ENCODE assay signal across 18 cellular contexts in the genomic region with DNA sequence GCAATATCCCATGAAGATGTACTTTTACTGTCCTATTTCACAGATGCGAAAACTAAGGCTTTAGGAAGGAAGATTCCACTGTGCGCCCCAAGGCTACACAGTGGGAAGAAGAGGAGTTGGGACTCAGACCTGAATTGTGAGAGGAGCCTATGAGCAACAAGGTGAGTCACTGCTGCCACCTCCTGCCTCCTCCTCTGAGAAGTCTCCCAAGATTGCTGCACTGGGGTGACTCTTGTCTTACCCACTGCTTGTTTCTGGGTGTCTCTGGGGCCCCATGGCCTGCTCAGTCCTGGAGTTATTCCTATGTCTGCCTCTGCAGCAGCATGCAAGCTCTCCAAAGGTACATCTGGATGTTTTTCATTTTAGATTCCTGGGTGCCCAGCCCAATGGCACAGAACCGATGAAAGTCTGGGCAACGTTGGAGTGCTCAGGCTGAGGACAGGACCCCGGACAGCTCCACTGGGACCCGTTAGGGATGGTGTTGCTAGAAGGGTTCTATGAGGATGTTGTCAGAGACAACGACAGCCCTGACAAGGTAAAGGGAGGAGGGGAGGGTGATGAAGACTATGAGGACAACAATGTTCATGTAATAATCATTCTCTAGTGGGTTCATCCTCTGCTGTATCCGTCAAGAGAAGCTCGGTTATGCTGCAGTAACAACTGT. TPM values are rescaled to one million over a fixed set of nuclear protein-coding genes. Genes with fewer than 3 reads are reported as not detected.
A peak's percentile ranks its signal among the peaks of the same experiment; 100 is the strongest.
DNase-seq lines count a peak whose midpoint lies in the region; ATAC-seq, FAIRE-seq and TF ChIP-seq lines count a peak whose summit lies in the region.
"Had no signal": no experiment of that assay in that cellular context is flagged by ENCODE, and none has a peak within 500 bp of the region (broad histone marks: within the 10 kb centered on the region; RNA-seq: fewer than 3 reads in every experiment).

No MANE protein-coding gene starts in this region.

- no TSS peak for BruUV-seq in endothelial cell of umbilical vein (replicated peaks; lab: Mats Ljungman, UMichigan)

- no peak for TF ChIP-seq CTCF in endothelial cell of umbilical vein (IDR thresholded peaks at IDR 0.05; ENCODE audit: extremely low read depth in 1 of 2, insufficient read depth in 1 of 2, low read depth in 1 of 2, low read length in 2 of 2)
- TF ChIP-seq CTCF in neural progenitor cell (IDR thresholded peaks at IDR 0.05), result no peak
- TF ChIP-seq CTCF in CD14-positive monocyte (IDR thresholded peaks at IDR 0.05), result no peak
- no peak for TF ChIP-seq CTCF in stomach (IDR thresholded peaks at IDR 0.05)

- H3K27me3 ChIP-seq in endothelial cell of umbilical vein (ENCODE audit: control insufficient read depth in 2 of 2, insufficient read depth in 2 of 2, low read length in 2 of 2) (no peaks in the 10 kb centered on the region), neural progenitor cell (peaks cover 4% of the 10 kb centered on the region), stomach (peaks cover 0 to 86% (median 22%) of the 10 kb centered on the region in 3 donors)

- no peak for FAIRE-seq in endothelial cell of umbilical vein (lab: Jason Lieb, UNC)

- H3K79me2 ChIP-seq in endothelial cell of umbilical vein (ENCODE audit: control insufficient read depth, insufficient read depth, low read length) (no peaks in the 10 kb centered on the region), neural progenitor cell (ENCODE audit: low read depth) (no peaks in the 10 kb centered on the region)

- TF ChIP-seq EP300 in stomach (IDR thresholded peaks at IDR 0.05), result no peak

- no peak overlapping the region for H3K4me3 ChIP-seq in endothelial cell of umbilical vein (replicated peaks in 1 of 3; ENCODE audit: insufficient read depth in 1 of 3, low read depth in 1 of 3, low read length in 3 of 3)
- no peak overlapping the region for H3K4me3 ChIP-seq in neural progenitor cell
- H3K4me3 ChIP-seq in stomach, result no peak overlapping the region
- H3K4me3 ChIP-seq: PC-9, psoas muscle had no signal

- H3K9me3 Mint-ChIP-seq in activated CD4-positive, alpha-beta T cell treated with anti-CD3 and anti-CD28 coated beads for 36 hours (ENCODE audit: low read depth), result no peaks in the 10 kb centered on the region
- H3K9me3 Mint-ChIP-seq in neural progenitor cell (peaks cover 3% of the 10 kb centered on the region), CD14-positive monocyte (no peaks in the 10 kb centered on the region)
- H3K9me3 Mint-ChIP-seq: activated naive CD8-positive, alpha-beta T cell treated with anti-CD3 and anti-CD28 coated beads, Interleukin-2, amount 10 ng/mL, durations not matched to agents 7 days and 5 days had no signal

- no peaks in the 10 kb centered on the region for H3K4me1 ChIP-seq in endothelial cell of umbilical vein (ENCODE audit: control insufficient read depth, extremely low read depth, insufficient read depth, low read length)
- H3K4me1 ChIP-seq in neural progenitor cell, result peaks cover 17% of the 10 kb centered on the region
- peaks cover 0 to 7% (median 2%) of the 10 kb centered on the region in 4 donors for H3K4me1 ChIP-seq in stomach
- H3K4me1 ChIP-seq: psoas muscle had no signal

- H3K4me2 ChIP-seq in endothelial cell of umbilical vein (ENCODE audit: insufficient read depth, low read length) (no peak overlapping the region), neural progenitor cell (no peak overlapping the region)
- H3K4me2 ChIP-seq: PC-9 had no signal

- DNase-seq in activated CD4-positive, alpha-beta T cell treated with anti-CD3 and anti-CD28 coated beads for 36 hours, result peak; percentile 11
- no peak for DNase-seq in activated CD4-positive, alpha-beta T cell treated with anti-CD3 and anti-CD28 coated beads, Interleukin-2, amount 50 U/mL, for 48 hours
- DNase-seq in RPMI8226 (peak; percentile 36), endothelial cell of umbilical vein (ENCODE audit: low read depth, low spot score) (peak; percentile 9), neural progenitor cell (ENCODE audit: low spot score) (peak; percentile 76), CD14-positive monocyte (ENCODE audit: low spot score) (no peak), stomach (no peak), SIG-M5 treated with dmso at 0.1 percent for 504 hours (lab: John Stamatoyannopoulos, UW; ENCODE audit: unreplicated experiment) (no peak)
- DNase-seq: 8988T; activated naive CD8-positive, alpha-beta T cell treated with anti-CD3 and anti-CD28 coated beads, Interleukin-2, amount 10 ng/mL, durations not matched to agents 7 days and 5 days; DMS79 treated with DMSO at 0.1 percent for 48 hours; left cardiac atrium; NCI-H1694 treated with DMSO at 0.1 percent for 48 hours; PC-9; T-helper 1 cell had no signal

- H3K9me3 ChIP-seq in endothelial cell of umbilical vein (replicated peaks; ENCODE audit: control insufficient read depth, insufficient read depth, low read length) (no peaks in the 10 kb centered on the region), neural progenitor cell (ENCODE audit: low read depth) (no peaks in the 10 kb centered on the region), stomach (no peaks in the 10 kb centered on the region)
- H3K9me3 ChIP-seq: psoas muscle had no signal

- H3K4me3 Mint-ChIP-seq in activated CD4-positive, alpha-beta T cell treated with anti-CD3 and anti-CD28 coated beads for 36 hours, result no peak overlapping the region
- H3K4me3 Mint-ChIP-seq in neural progenitor cell, result no peak overlapping the region
- H3K4me3 Mint-ChIP-seq in CD14-positive monocyte, result no peak overlapping the region
- H3K4me3 Mint-ChIP-seq: activated naive CD8-positive, alpha-beta T cell treated with anti-CD3 and anti-CD28 coated beads, Interleukin-2, amount 10 ng/mL, durations not matched to agents 7 days and 5 days had no signal

- H3K36me3 Mint-ChIP-seq in activated CD4-positive, alpha-beta T cell treated with anti-CD3 and anti-CD28 coated beads for 36 hours (ENCODE audit: low read depth), result no peaks in the 10 kb centered on the region
- H3K36me3 Mint-ChIP-seq in neural progenitor cell, result no peaks in the 10 kb centered on the region
- H3K36me3 Mint-ChIP-seq in CD14-positive monocyte, result no peaks in the 10 kb centered on the region
- H3K36me3 Mint-ChIP-seq: activated naive CD8-positive, alpha-beta T cell treated with anti-CD3 and anti-CD28 coated beads, Interleukin-2, amount 10 ng/mL, durations not matched to agents 7 days and 5 days had no signal

- H3K27ac ChIP-seq in endothelial cell of umbilical vein (ENCODE audit: insufficient read depth, low read depth, low read length) (no peak overlapping the region), neural progenitor cell (no peak overlapping the region), stomach (no peak overlapping the region)
- H3K27ac ChIP-seq: PC-9, psoas muscle had no signal

- H3K9ac ChIP-seq in endothelial cell of umbilical vein (replicated peaks; ENCODE audit: extremely low read depth, insufficient read depth, low read length) (no peak overlapping the region), neural progenitor cell (no peak overlapping the region)

- dilution Hi-C loops in endothelial cell of umbilical vein (cut with MboI; ENCODE audit: extremely low pct_ligation_motif_present, low sequenced_read_pairs), result no loop called here

- H3K9me1 ChIP-seq in endothelial cell of umbilical vein (replicated peaks; ENCODE audit: control insufficient read depth, extremely low read depth, insufficient read depth, low read length), result no peaks in the 10 kb centered on the region

- POLR2A ChIA-PET in activated CD4-positive, alpha-beta T cell treated with anti-CD3 and anti-CD28 coated beads for 36 hours (lab: Charles Lee), result no interaction called here
- POLR2A ChIA-PET in endothelial cell of umbilical vein (lab: Charles Lee), result no interaction called here

- no peak overlapping the region for H3K27ac Mint-ChIP-seq in activated CD4-positive, alpha-beta T cell treated with anti-CD3 and anti-CD28 coated beads for 36 hours
- no peak overlapping the region for H3K27ac Mint-ChIP-seq in neural progenitor cell
- no peak overlapping the region for H3K27ac Mint-ChIP-seq in CD14-positive monocyte
- H3K27ac Mint-ChIP-seq: activated naive CD8-positive, alpha-beta T cell treated with anti-CD3 and anti-CD28 coated beads, Interleukin-2, amount 10 ng/mL, durations not matched to agents 7 days and 5 days had no signal

- H4K20me1 ChIP-seq in endothelial cell of umbilical vein (replicated peaks; ENCODE audit: control insufficient read depth, extremely low read depth, insufficient read depth, low read length), result no peaks in the 10 kb centered on the region
- H4K20me1 ChIP-seq in neural progenitor cell (ENCODE audit: low read depth), result peaks cover 26% of the 10 kb centered on the region

- peak; percentile 39 for ATAC-seq in activated CD4-positive, alpha-beta T cell treated with anti-CD3 and anti-CD28 coated beads for 36 hours
- ATAC-seq: activated CD4-positive, CD25-positive, alpha-beta regulatory T cell treated with anti-CD3 and anti-CD28 coated beads, Interleukin-2, amount 50 U/mL, for 24 hours; left cardiac atrium; psoas muscle had no signal

- intact Hi-C loops in activated CD4-positive, alpha-beta T cell treated with anti-CD3 and anti-CD28 coated beads for 36 hours (cut with DNase I, micrococcal nuclease), result no loop called here
- intact Hi-C loops in endothelial cell of umbilical vein (cut with micrococcal nuclease) (no loop called here), CD14-positive monocyte (cut with micrococcal nuclease) (no loop called here), stomach (cut with DNase I; ENCODE audit: low total_unique reads) (no loop called here)

- 34 to 44% (median 41%) methylated on average over 9 of the region's 9 CpGs for WGBS in stomach, 5 donors

- no peak for TF ChIP-seq POLR2A in endothelial cell of umbilical vein (IDR thresholded peaks at IDR 0.05; ENCODE audit: low read depth, low read length)
- no peak for TF ChIP-seq POLR2A in stomach (IDR thresholded peaks at IDR 0.05)

- H3F3A ChIP-seq in neural progenitor cell (ENCODE audit: low read depth), result peaks cover 13% of the 10 kb centered on the region

- H2AFZ ChIP-seq in endothelial cell of umbilical vein (ENCODE audit: low read depth, low read length) (no peak overlapping the region), neural progenitor cell (replicated peaks) (no peak overlapping the region)
- H2AFZ ChIP-seq: PC-9 had no signal

- H3K36me3 ChIP-seq in endothelial cell of umbilical vein (ENCODE audit: control insufficient read depth in 2 of 2, extremely low read depth in 1 of 2, insufficient read depth in 2 of 2, low read length in 2 of 2) (no peaks in the 10 kb centered on the region), neural progenitor cell (no peaks in the 10 kb centered on the region), stomach (no peaks in the 10 kb centered on the region)

- H3K4me1 Mint-ChIP-seq in activated CD4-positive, alpha-beta T cell treated with anti-CD3 and anti-CD28 coated beads for 36 hours, result no peaks in the 10 kb centered on the region
- H3K4me1 Mint-ChIP-seq in neural progenitor cell (peaks cover 11% of the 10 kb centered on the region), CD14-positive monocyte (no peaks in the 10 kb centered on the region)
- H3K4me1 Mint-ChIP-seq: activated naive CD8-positive, alpha-beta T cell treated with anti-CD3 and anti-CD28 coated beads, Interleukin-2, amount 10 ng/mL, durations not matched to agents 7 days and 5 days had no signal

- CTCF ChIA-PET in activated CD4-positive, alpha-beta T cell treated with anti-CD3 and anti-CD28 coated beads for 36 hours (lab: Charles Lee), result no interaction called here
- CTCF ChIA-PET in endothelial cell of umbilical vein (lab: Charles Lee), result no interaction called here

- peaks cover 28% of the 10 kb centered on the region for H3K27me3 Mint-ChIP-seq in activated CD4-positive, alpha-beta T cell treated with anti-CD3 and anti-CD28 coated beads for 36 hours
- peaks cover 37% of the 10 kb centered on the region for H3K27me3 Mint-ChIP-seq in neural progenitor cell (ENCODE audit: insufficient read depth, low read depth)
- H3K27me3 Mint-ChIP-seq in CD14-positive monocyte (ENCODE audit: low read depth in 3 of 3), result peaks cover 21 to 42% (median 28%) of the 10 kb centered on the region in 3 donors

RNA-seq across cellular contexts. Expression of a gene that starts 11.0 kb away (rescaled TPM):
- total RNA-seq in activated CD4-positive, alpha-beta T cell treated with anti-CD3 and anti-CD28 coated beads for 36 hours, result not detected
- total RNA-seq in endothelial cell of umbilical vein, result not detected in 2 replicates
- polyA plus RNA-seq in endothelial cell of umbilical vein, result not detected in 2 replicates
- polyA plus RNA-seq in endothelial cell of umbilical vein (2011; cell fraction: cytosol; rRNA removed), result not detected in 2 replicates
- not detected in 2 replicates for polyA plus RNA-seq in endothelial cell of umbilical vein (2011; cell fraction: nucleus; rRNA removed)
- polyA plus RNA-seq in endothelial cell of umbilical vein (2012), result not detected in 2 replicates
- polyA minus RNA-seq in endothelial cell of umbilical vein, result not detected in 2 replicates
- polyA minus RNA-seq in endothelial cell of umbilical vein (2011; cell fraction: cytosol; rRNA and poly(A)+ RNA removed), result not detected
- polyA minus RNA-seq in endothelial cell of umbilical vein (2011; cell fraction: nucleus; rRNA and poly(A)+ RNA removed), result not detected in 2 replicates
- total RNA-seq in neural progenitor cell (ENCODE audit: low replicate concordance), result not detected in 2 replicates
- 10 to 100 TPM; 16.3 to 19.6 TPM for polyA plus RNA-seq in CD14-positive monocyte
- 100 to 1,000 TPM in 2 of 5 donors, 10 to 100 TPM in 2, 1 to 10 TPM in 1; 2.9 to 127 (median 60.4) TPM for total RNA-seq in stomach
- polyA plus RNA-seq in stomach, result 100 to 1,000 TPM in 1 of 3 donors, 10 to 100 TPM in 2; 62.7 to 109 (median 85.5) TPM
- total RNA-seq: NCI-H460, PC-9 had no signal

RNA-seq across cellular contexts. Expression of a gene that starts 18.0 kb away (rescaled TPM):
- total RNA-seq in activated CD4-positive, alpha-beta T cell treated with anti-CD3 and anti-CD28 coated beads for 36 hours, result not detected
- total RNA-seq in endothelial cell of umbilical vein (not detected in 2 replicates), neural progenitor cell (ENCODE audit: low replicate concordance) (not detected in 2 replicates), stomach (100 to 1,000 TPM in 2 of 5 donors, 10 to 100 TPM in 3; 42.3 to 181 (median 71.0) TPM)
- polyA plus RNA-seq in endothelial cell of umbilical vein (not detected in 2 replicates), CD14-positive monocyte (under 1 TPM; 0.74 to 0.85 TPM), stomach (10 to 100 TPM; 27.8 to 86.9 (median 50.1) TPM)
- polyA plus RNA-seq in endothelial cell of umbilical vein (2011; cell fraction: cytosol; rRNA removed), result not detected in 2 replicates
- not detected in 2 replicates for polyA plus RNA-seq in endothelial cell of umbilical vein (2011; cell fraction: nucleus; rRNA removed)
- not detected in 2 replicates for polyA plus RNA-seq in endothelial cell of umbilical vein (2012)
- not detected in 2 replicates for polyA minus RNA-seq in endothelial cell of umbilical vein
- polyA minus RNA-seq in endothelial cell of umbilical vein (2011; cell fraction: cytosol; rRNA and poly(A)+ RNA removed), result not detected
- polyA minus RNA-seq in endothelial cell of umbilical vein (2011; cell fraction: nucleus; rRNA and poly(A)+ RNA removed), result not detected in 2 replicates
- total RNA-seq: NCI-H460, PC-9 had no signal

RNA-seq across cellular contexts. Expression of a gene that starts 27.6 kb away (rescaled TPM):
- not detected for total RNA-seq in activated CD4-positive, alpha-beta T cell treated with anti-CD3 and anti-CD28 coated beads for 36 hours
- total RNA-seq in endothelial cell of umbilical vein (not detected in 2 replicates), neural progenitor cell (ENCODE audit: low replicate concordance) (not detected in 2 replicates), stomach (100 to 1,000 TPM in 2 of 5 donors, 10 to 100 TPM in 3; 57.8 to 223 (median 74.4) TPM)
- polyA plus RNA-seq in endothelial cell of umbilical vein (not detected in 2 replicates), CD14-positive monocyte (1 to 10 TPM; 3.9 to 6.4 TPM), stomach (100 to 1,000 TPM in 1 of 3 donors, 10 to 100 TPM in 2; 49.8 to 128 (median 88.0) TPM)
- not detected in 2 replicates for polyA plus RNA-seq in endothelial cell of umbilical vein (2011; cell fraction: cytosol; rRNA removed)
- polyA plus RNA-seq in endothelial cell of umbilical vein (2011; cell fraction: nucleus; rRNA removed), result not detected in 2 replicates
- polyA plus RNA-seq in endothelial cell of umbilical vein (2012), result not detected in 2 replicates
- polyA minus RNA-seq in endothelial cell of umbilical vein, result not detected in 2 replicates
- not detected for polyA minus RNA-seq in endothelial cell of umbilical vein (2011; cell fraction: cytosol; rRNA and poly(A)+ RNA removed)
- not detected in 2 replicates for polyA minus RNA-seq in endothelial cell of umbilical vein (2011; cell fraction: nucleus; rRNA and poly(A)+ RNA removed)
- total RNA-seq: NCI-H460, PC-9 had no signal

Comparison
In these comparisons a context has a peak if more than half of its experiments do, and no peak if none do; other contexts are left out.
1. DNase-seq: peak in activated CD4-positive, alpha-beta T cell treated with anti-CD3 and anti-CD28 coated beads for 36 hours (single experiment), RPMI8226 (single experiment), endothelial cell of umbilical vein (single experiment) and neural progenitor cell (single experiment); none in activated CD4-positive, alpha-beta T cell treated with anti-CD3 and anti-CD28 coated beads, Interleukin-2, amount 50 U/mL, for 48 hours (0 of 2), CD14-positive monocyte (single experiment), stomach (single experiment) and SIG-M5 treated with dmso at 0.1 percent for 504 hours (single experiment).
2. RNA of a gene that starts 18.0 kb away (total RNA-seq): 42.3 to 181 TPM in stomach; not detected in activated CD4-positive, alpha-beta T cell treated with anti-CD3 and anti-CD28 coated beads for 36 hours, not detected in endothelial cell of umbilical vein and not detected in neural progenitor cell; every median in the first group is over 10 times any median in the second.
3. RNA of a gene that starts 27.6 kb away (total RNA-seq): 57.8 to 223 TPM in stomach; not detected in activated CD4-positive, alpha-beta T cell treated with anti-CD3 and anti-CD28 coated beads for 36 hours, not detected in endothelial cell of umbilical vein and not detected in neural progenitor cell; every median in the first group is over 10 times any median in the second.